In the genomic region with DNA sequence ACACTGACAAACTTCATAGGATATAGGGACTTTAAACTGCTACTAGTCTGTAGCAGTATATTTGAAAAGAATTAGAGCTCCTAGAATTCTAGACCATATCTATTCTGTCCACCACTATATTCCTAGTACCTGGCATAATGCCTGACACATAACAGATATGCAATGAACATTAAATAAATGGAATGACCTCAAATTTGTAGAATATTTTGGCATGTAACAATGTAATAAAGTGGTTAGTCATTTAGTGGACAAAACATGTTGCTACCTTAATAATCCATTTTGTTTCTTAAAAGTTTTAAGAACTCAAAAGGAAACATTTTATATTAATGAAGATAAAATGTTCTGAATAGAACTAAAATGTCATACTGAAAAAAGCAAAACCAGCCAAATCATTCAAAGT, we compare ENCODE assay signal across 26 cellular contexts.
"Had no signal": no experiment of that assay in that cellular context is flagged by ENCODE, and none has a peak within 500 bp of the region (broad histone marks: within the 10 kb centered on the region; RNA-seq: fewer than 3 reads in every experiment).

No MANE protein-coding gene starts in this region.

- H3K9me3 ChIP-seq: colonic mucosa, heart right ventricle, left lung, prostate gland, right atrium auricular region, testis, tibial artery, upper lobe of left lung had no signal

- H3K36me3 ChIP-seq: colonic mucosa, left lung, neural progenitor cell, prostate gland, right atrium auricular region, tibial artery, upper lobe of left lung had no signal

- H2AFZ ChIP-seq: neural progenitor cell had no signal

- DNase-seq: colonic mucosa; effector CD8-positive, alpha-beta T cell; endodermal cell; foreskin melanocyte; glutamatergic neuron; heart right ventricle; hippocampal formation; left cardiac atrium; left lung; mesenchymal stem cell; midbrain; naive thymus-derived CD4-positive, alpha-beta T cell; stimulated activated CD4-positive, alpha-beta T cell treated with anti-CD3 and anti-CD28 coated beads, Interleukin-2, amount 100 ng/mL, for 24 hours; stimulated activated CD4-positive, alpha-beta T cell treated with anti-CD3 and anti-CD28 coated beads, Interleukin-4, amount 100 ng/mL, for 4 hours; stimulated activated naive CD8-positive, alpha-beta T cell treated with anti-CD3 and anti-CD28 coated beads, Interleukin-15, Interleukin-2, amounts not matched to agents 100 U/mL and 50 U/mL, for 24 hours; testis; tibial artery; upper lobe of left lung had no signal

- FAIRE-seq: islet of Langerhans, urothelium cell line had no signal

- H3K9ac ChIP-seq: neural progenitor cell had no signal

- H3K27ac ChIP-seq: colonic mucosa, epithelial cell of prostate, heart right ventricle, left lung, neural progenitor cell, prostate gland, right atrium auricular region, testis, tibial artery, upper lobe of left lung had no signal

- H3K4me3 ChIP-seq: colonic mucosa, heart right ventricle, left lung, neural progenitor cell, prostate gland, right atrium auricular region, testis, tibial artery, upper lobe of left lung had no signal

- ATAC-seq: esophagus mucosa; heart right ventricle; left cardiac atrium; left lung; naive thymus-derived CD4-positive, alpha-beta T cell; sciatic nerve; stimulated activated naive CD8-positive, alpha-beta T cell treated with anti-CD3 and anti-CD28 coated beads, Interleukin-15, Interleukin-2, amounts not matched to agents 100 U/mL and 50 U/mL, for 24 hours had no signal

- H3K4me2 ChIP-seq: neural progenitor cell had no signal

- H3K27me3 ChIP-seq: colonic mucosa, heart right ventricle, left lung, neural progenitor cell, right atrium auricular region, testis, tibial artery, upper lobe of left lung had no signal

- H3K4me1 ChIP-seq: colonic mucosa, left lung, neural progenitor cell, prostate gland, testis, tibial artery, upper lobe of left lung had no signal
